8 cellular contexts compared by ENCODE assay signal in genomic region chr18:14086459-14087231, GRCh38. TPM values are rescaled to one million over a fixed set of nuclear protein-coding genes. Genes with fewer than 3 reads are reported as not detected.
DNase-seq lines count a peak whose midpoint lies in the region; ATAC-seq and TF ChIP-seq lines count a peak whose summit lies in the region.

No MANE protein-coding gene starts in this region.

- TF ChIP-seq CTCF in BE2C (IDR thresholded peaks at IDR 0.05; ENCODE audit: low read depth, low read length) (peak; percentile 68), hepatocyte (IDR thresholded peaks at IDR 0.05; ENCODE audit: poor library complexity) (peak; percentile 84)

- H3K27ac Mint-ChIP-seq in activated naive CD8-positive, alpha-beta T cell treated with anti-CD3 and anti-CD28 coated beads, Interleukin-2, amount 50 U/mL, for 24 hours, result no peak overlapping the region
- H3K27ac Mint-ChIP-seq in activated T-helper 1 cell treated with anti-CD3 and anti-CD28 coated beads, Interleukin-12 subunit alpha, Interleukin-12 subunit beta, Interleukin-2, Interleukin-4 antibody, amounts not matched to agents 30 ng/mL and 10 ng/mL and 1 ng/mL, durations not matched to agents 14 hours and 24 hours and 36 hours, result no peak overlapping the region
- no peak overlapping the region for H3K27ac Mint-ChIP-seq in activated CD4-positive, alpha-beta memory T cell treated with anti-CD3 and anti-CD28 coated beads, Interleukin-2, amount 10 ng/mL, durations not matched to agents 7 days and 5 days

- H3K36me3 Mint-ChIP-seq in activated naive CD8-positive, alpha-beta T cell treated with anti-CD3 and anti-CD28 coated beads, Interleukin-2, amount 50 U/mL, for 24 hours (ENCODE audit: low read depth), result no peaks in the 10 kb centered on the region
- no peaks in the 10 kb centered on the region for H3K36me3 Mint-ChIP-seq in activated T-helper 1 cell treated with anti-CD3 and anti-CD28 coated beads, Interleukin-12 subunit alpha, Interleukin-12 subunit beta, Interleukin-2, Interleukin-4 antibody, amounts not matched to agents 30 ng/mL and 10 ng/mL and 1 ng/mL, durations not matched to agents 14 hours and 24 hours and 36 hours (ENCODE audit: low read depth)
- H3K36me3 Mint-ChIP-seq in activated CD4-positive, alpha-beta memory T cell treated with anti-CD3 and anti-CD28 coated beads, Interleukin-2, amount 10 ng/mL, durations not matched to agents 7 days and 5 days (ENCODE audit: low read depth), result no peaks in the 10 kb centered on the region

- WGBS in hepatocyte (ENCODE audit: low lambda C conversion rate, missing lambda C conversion rate), result 37% methylated on average over 9 of the region's 9 CpGs

- peak overlapping the region; percentile 53 for H3K4me2 ChIP-seq in hepatocyte

- H2AFZ ChIP-seq in hepatocyte, result no peak overlapping the region

- H3K4me3 ChIP-seq in BE2C (ENCODE audit: low read depth, low read length) (no peak overlapping the region), hepatocyte (no peak overlapping the region)

- H3K27me3 ChIP-seq in BE2C (no peaks in the 10 kb centered on the region), hepatocyte (no peaks in the 10 kb centered on the region)

- no peaks in the 10 kb centered on the region for H4K20me1 ChIP-seq in hepatocyte (ENCODE audit: insufficient read depth, poor library complexity, severe bottlenecking)

- H3K9me3 ChIP-seq in BE2C (no peaks in the 10 kb centered on the region), hepatocyte (ENCODE audit: low read depth) (no peaks in the 10 kb centered on the region)

- H3K36me3 ChIP-seq in BE2C (no peaks in the 10 kb centered on the region), hepatocyte (replicated peaks; ENCODE audit: insufficient read depth, low read depth) (no peaks in the 10 kb centered on the region)

- peak; percentile 52 for ATAC-seq in GM18517 (IDR thresholded peaks at IDR 0.05; ENCODE audit: unreplicated experiment)
- ATAC-seq in activated naive CD8-positive, alpha-beta T cell treated with anti-CD3 and anti-CD28 coated beads, Interleukin-2, amount 50 U/mL, for 24 hours, result peak; percentile 28

- POLR2A ChIA-PET in activated CD4-positive, alpha-beta memory T cell treated with anti-CD3 and anti-CD28 coated beads, Interleukin-2, amount 10 ng/mL, durations not matched to agents 7 days and 5 days (lab: Charles Lee), result interaction anchor here (1.0 kb wide), 1 partner anchor 53 kb away, joined by 3 read pairs; no protein-coding TSS in a partner anchor

- peaks cover 3% of the 10 kb centered on the region for H3K27me3 Mint-ChIP-seq in activated naive CD8-positive, alpha-beta T cell treated with anti-CD3 and anti-CD28 coated beads, Interleukin-2, amount 50 U/mL, for 24 hours
- H3K27me3 Mint-ChIP-seq in activated T-helper 1 cell treated with anti-CD3 and anti-CD28 coated beads, Interleukin-12 subunit alpha, Interleukin-12 subunit beta, Interleukin-2, Interleukin-4 antibody, amounts not matched to agents 30 ng/mL and 10 ng/mL and 1 ng/mL, durations not matched to agents 14 hours and 24 hours and 36 hours (ENCODE audit: insufficient read depth), result no peaks in the 10 kb centered on the region
- H3K27me3 Mint-ChIP-seq in activated CD4-positive, alpha-beta memory T cell treated with anti-CD3 and anti-CD28 coated beads, Interleukin-2, amount 10 ng/mL, durations not matched to agents 7 days and 5 days, result no peaks in the 10 kb centered on the region

- DNase-seq in BE2C (peak; percentile 18), NCI-H128 (lab: John Stamatoyannopoulos, UW; ENCODE audit: unreplicated experiment) (peak; percentile 25), hepatocyte (ENCODE audit: low spot score) (peak; percentile 66), superior temporal gyrus (ENCODE audit: extremely low spot score) (peak; percentile 83)
- no peak for DNase-seq in activated naive CD8-positive, alpha-beta T cell treated with anti-CD3 and anti-CD28 coated beads, Interleukin-2, amount 50 U/mL, for 24 hours
- DNase-seq in activated T-helper 1 cell treated with anti-CD3 and anti-CD28 coated beads, Interleukin-12 subunit alpha, Interleukin-12 subunit beta, Interleukin-2, Interleukin-4 antibody, amounts not matched to agents 30 ng/mL and 10 ng/mL and 1 ng/mL, durations not matched to agents 14 hours and 24 hours and 36 hours (ENCODE audit: low spot score), result no peak
- no peak for DNase-seq in activated CD4-positive, alpha-beta memory T cell treated with anti-CD3 and anti-CD28 coated beads, Interleukin-2, amount 10 ng/mL, durations not matched to agents 7 days and 5 days

- H3K9me2 ChIP-seq in hepatocyte (replicated peaks; ENCODE audit: insufficient read depth), result no peaks in the 10 kb centered on the region

- no peaks in the 10 kb centered on the region for H3K9me3 Mint-ChIP-seq in activated naive CD8-positive, alpha-beta T cell treated with anti-CD3 and anti-CD28 coated beads, Interleukin-2, amount 50 U/mL, for 24 hours
- H3K9me3 Mint-ChIP-seq in activated T-helper 1 cell treated with anti-CD3 and anti-CD28 coated beads, Interleukin-12 subunit alpha, Interleukin-12 subunit beta, Interleukin-2, Interleukin-4 antibody, amounts not matched to agents 30 ng/mL and 10 ng/mL and 1 ng/mL, durations not matched to agents 14 hours and 24 hours and 36 hours, result no peaks in the 10 kb centered on the region
- H3K9me3 Mint-ChIP-seq in activated CD4-positive, alpha-beta memory T cell treated with anti-CD3 and anti-CD28 coated beads, Interleukin-2, amount 10 ng/mL, durations not matched to agents 7 days and 5 days, result no peaks in the 10 kb centered on the region

- H3K4me1 ChIP-seq in BE2C, result no peaks in the 10 kb centered on the region
- no peaks in the 10 kb centered on the region for H3K4me1 ChIP-seq in hepatocyte (ENCODE audit: insufficient read depth)

- H3K4me1 Mint-ChIP-seq in activated naive CD8-positive, alpha-beta T cell treated with anti-CD3 and anti-CD28 coated beads, Interleukin-2, amount 50 U/mL, for 24 hours, result no peaks in the 10 kb centered on the region
- no peaks in the 10 kb centered on the region for H3K4me1 Mint-ChIP-seq in activated T-helper 1 cell treated with anti-CD3 and anti-CD28 coated beads, Interleukin-12 subunit alpha, Interleukin-12 subunit beta, Interleukin-2, Interleukin-4 antibody, amounts not matched to agents 30 ng/mL and 10 ng/mL and 1 ng/mL, durations not matched to agents 14 hours and 24 hours and 36 hours (ENCODE audit: low read depth)
- H3K4me1 Mint-ChIP-seq in activated CD4-positive, alpha-beta memory T cell treated with anti-CD3 and anti-CD28 coated beads, Interleukin-2, amount 10 ng/mL, durations not matched to agents 7 days and 5 days, result no peaks in the 10 kb centered on the region

- intact Hi-C loops in activated T-helper 1 cell treated with anti-CD3 and anti-CD28 coated beads, Interleukin-12 subunit alpha, Interleukin-12 subunit beta, Interleukin-2, Interleukin-4 antibody, amounts not matched to agents 30 ng/mL and 10 ng/mL and 1 ng/mL, durations not matched to agents 14 hours and 24 hours and 36 hours (cut with micrococcal nuclease), result loop anchor here (1.0 kb wide), 2 partner anchors 262 to 273 kb away; partner anchors contain the start of gene MC5R

- CTCF ChIA-PET in activated CD4-positive, alpha-beta memory T cell treated with anti-CD3 and anti-CD28 coated beads, Interleukin-2, amount 10 ng/mL, durations not matched to agents 7 days and 5 days (lab: Charles Lee), result interaction anchor here (0.6 to 3.0 kb wide), 13 partner anchors 10 to 871 kb away, joined by 3 to 33 read pairs (median 3); partner anchors contain the start of gene MC5R

- H3K27ac ChIP-seq in hepatocyte, result no peak overlapping the region

- no peaks in the 10 kb centered on the region for H3K79me2 ChIP-seq in hepatocyte

- no peak overlapping the region for H3K4me3 Mint-ChIP-seq in activated naive CD8-positive, alpha-beta T cell treated with anti-CD3 and anti-CD28 coated beads, Interleukin-2, amount 50 U/mL, for 24 hours
- no peak overlapping the region for H3K4me3 Mint-ChIP-seq in activated T-helper 1 cell treated with anti-CD3 and anti-CD28 coated beads, Interleukin-12 subunit alpha, Interleukin-12 subunit beta, Interleukin-2, Interleukin-4 antibody, amounts not matched to agents 30 ng/mL and 10 ng/mL and 1 ng/mL, durations not matched to agents 14 hours and 24 hours and 36 hours
- H3K4me3 Mint-ChIP-seq in activated CD4-positive, alpha-beta memory T cell treated with anti-CD3 and anti-CD28 coated beads, Interleukin-2, amount 10 ng/mL, durations not matched to agents 7 days and 5 days, result no peak overlapping the region

RNA-seq across cellular contexts. Expression of gene ZNF519, which starts 45.6 kb away (rescaled TPM):
- 1.7 TPM for polyA plus RNA-seq in BE2C (2012; ENCODE audit: insufficient read depth, insufficient read length, low read depth)
- total RNA-seq in hepatocyte, result 4.3 and 12.0 TPM in 2 replicates
- polyA plus RNA-seq in hepatocyte, result 0.79 and 2.0 TPM in 2 replicates
- 18.7 and 19.4 TPM in 2 replicates for total RNA-seq in activated T-helper 1 cell treated with anti-CD3 and anti-CD28 coated beads, Interleukin-12 subunit alpha, Interleukin-12 subunit beta, Interleukin-2, Interleukin-4 antibody, amounts not matched to agents 30 ng/mL and 10 ng/mL and 1 ng/mL, durations not matched to agents 14 hours and 24 hours and 36 hours
- 10 to 100 TPM in 1 of 2 experiments, 1 to 10 TPM in 1; 9.1 to 11.1 TPM for total RNA-seq in activated CD4-positive, alpha-beta memory T cell treated with anti-CD3 and anti-CD28 coated beads, Interleukin-2, amount 10 ng/mL, durations not matched to agents 7 days and 5 days

Comparison
In these comparisons a context has a peak if more than half of its experiments do, and no peak if none do; other contexts are left out.
1. DNase-seq: peak in BE2C (single experiment), NCI-H128 (single experiment), hepatocyte (single experiment) and superior temporal gyrus (single experiment); none in activated naive CD8-positive, alpha-beta T cell treated with anti-CD3 and anti-CD28 coated beads, Interleukin-2, amount 50 U/mL, for 24 hours (single experiment), activated T-helper 1 cell treated with anti-CD3 and anti-CD28 coated beads, Interleukin-12 subunit alpha, Interleukin-12 subunit beta, Interleukin-2, Interleukin-4 antibody, amounts not matched to agents 30 ng/mL and 10 ng/mL and 1 ng/mL, durations not matched to agents 14 hours and 24 hours and 36 hours (single experiment) and activated CD4-positive, alpha-beta memory T cell treated with anti-CD3 and anti-CD28 coated beads, Interleukin-2, amount 10 ng/mL, durations not matched to agents 7 days and 5 days (single experiment).